9 cellular contexts compared by ENCODE assay signal in genomic region chr11:102320679-102321078, GRCh38. TPM values are rescaled to one million over a fixed set of nuclear protein-coding genes. Genes with fewer than 3 reads are reported as not detected.
DNase-seq lines count a peak whose midpoint lies in the region; ATAC-seq and TF ChIP-seq lines count a peak whose summit lies in the region.
"Had no signal": no experiment of that assay in that cellular context is flagged by ENCODE, and none has a peak within 500 bp of the region (broad histone marks: within the 10 kb centered on the region; RNA-seq: fewer than 3 reads in every experiment).

No MANE protein-coding gene starts in this region.

- no peak overlapping the region for H2BK5ac ChIP-seq in neuronal stem cell (ENCODE audit: low read length)

- H3K27me3 ChIP-seq in left lung (no peaks in the 10 kb centered on the region), testis (no peaks in the 10 kb centered on the region), neuronal stem cell (ENCODE audit: control insufficient read depth in 3 of 3, insufficient read depth in 3 of 3, low read depth in 1 of 3, low read length in 3 of 3) (peaks cover 0 to 13% (median 0%) of the 10 kb centered on the region in 3 experiments), ovary (no peaks in the 10 kb centered on the region), aorta (ENCODE audit: control insufficient read depth in 1 of 2, insufficient read depth in 2 of 2, low read length in 1 of 2) (no peaks in the 10 kb centered on the region)

- H3K23ac ChIP-seq in neuronal stem cell (ENCODE audit: low read depth, low read length, poor library complexity) = no peak overlapping the region

- H3K14ac ChIP-seq in neuronal stem cell (ENCODE audit: low read length) = no peak overlapping the region

- H3K27ac ChIP-seq in left lung (peak overlapping the region; percentile 8 to 51), testis (peak overlapping the region; percentile 31 to 36), neuronal stem cell (replicated peaks; ENCODE audit: low read length) (no peak overlapping the region), ovary (no peak overlapping the region), aorta (ENCODE audit: low read depth in 1 of 2, low read length in 2 of 2) (no peak overlapping the region)

- H3K4me2 ChIP-seq in neuronal stem cell (ENCODE audit: insufficient read depth, low read length, poor library complexity, severe bottlenecking) = no peak overlapping the region

- H3K27me3 Mint-ChIP-seq in activated T-cell treated with anti-CD3 and anti-CD28 coated beads, Interleukin-2, amount 50 U/mL, for 4 hours (ENCODE audit: low read depth) = no peaks in the 10 kb centered on the region
- no peaks in the 10 kb centered on the region for H3K27me3 Mint-ChIP-seq in activated CD4-positive, alpha-beta memory T cell treated with anti-CD3 and anti-CD28 coated beads for 36 hours

- no peak overlapping the region for H4K91ac ChIP-seq in neuronal stem cell (ENCODE audit: low read depth, low read length, poor library complexity)

- no peak overlapping the region for H2BK15ac ChIP-seq in neuronal stem cell (ENCODE audit: low read length)

- H3K36me3 ChIP-seq in left lung (peaks cover 0 to 9% of the 10 kb centered on the region in 2 donors), testis (ENCODE audit: low read depth, missing control alignments) (no peaks in the 10 kb centered on the region), neuronal stem cell (replicated peaks in 1 of 2; ENCODE audit: control insufficient read depth in 2 of 2, insufficient read depth in 2 of 2, low read length in 2 of 2) (no peaks in the 10 kb centered on the region), ovary (no peaks in the 10 kb centered on the region), aorta (ENCODE audit: control insufficient read depth in 1 of 2, insufficient read depth in 2 of 2, low read length in 1 of 2) (no peaks in the 10 kb centered on the region)

- H3K36me3 Mint-ChIP-seq in activated T-cell treated with anti-CD3 and anti-CD28 coated beads, Interleukin-2, amount 50 U/mL, for 4 hours (ENCODE audit: insufficient read depth) = peaks cover 42% of the 10 kb centered on the region
- peaks cover 64% of the 10 kb centered on the region for H3K36me3 Mint-ChIP-seq in activated CD4-positive, alpha-beta memory T cell treated with anti-CD3 and anti-CD28 coated beads for 36 hours

- TF ChIP-seq EP300 in ovary (IDR thresholded peaks at IDR 0.05) = no peak

- DNase-seq in activated T-cell treated with anti-CD3 and anti-CD28 coated beads, Interleukin-2, amount 50 U/mL, for 4 hours = no peak
- no peak for DNase-seq in activated T-cell treated with anti-CD3 and anti-CD28 coated beads, Interleukin-2, amount 50 U/mL, for 1 hour
- DNase-seq in activated CD4-positive, alpha-beta memory T cell treated with anti-CD3 and anti-CD28 coated beads for 36 hours = no peak
- no peak for DNase-seq in left lung
- peak; percentile 39 for DNase-seq in testis
- no peak for DNase-seq in neuronal stem cell (ENCODE audit: low spot score)
- DNase-seq in ovary = no peak
- no peak for DNase-seq in aorta
- DNase-seq: mesendoderm had no signal

- H3K4me1 ChIP-seq in left lung (peaks cover 6 to 77% of the 10 kb centered on the region in 2 donors), testis (no peaks in the 10 kb centered on the region), neuronal stem cell (ENCODE audit: control insufficient read depth in 2 of 2, insufficient read depth in 1 of 2, low read depth in 1 of 2, low read length in 2 of 2) (no peaks in the 10 kb centered on the region), ovary (ENCODE audit: insufficient read depth) (peaks cover 3% of the 10 kb centered on the region), aorta (ENCODE audit: control insufficient read depth in 1 of 2, insufficient read depth in 2 of 2, low read length in 2 of 2) (peaks cover 1 to 9% of the 10 kb centered on the region in 2 donors)

- CTCF ChIA-PET in activated CD4-positive, alpha-beta memory T cell treated with anti-CD3 and anti-CD28 coated beads for 36 hours (lab: Charles Lee) = interaction anchor here (1.2 to 13.3 kb wide), 4 partner anchors 15 to 29 kb away, joined by 5 to 288 read pairs (median 29); no protein-coding TSS in a partner anchor

- peaks cover 59% of the 10 kb centered on the region for H3K4me1 Mint-ChIP-seq in activated T-cell treated with anti-CD3 and anti-CD28 coated beads, Interleukin-2, amount 50 U/mL, for 4 hours (ENCODE audit: low read depth)
- H3K4me1 Mint-ChIP-seq in activated CD4-positive, alpha-beta memory T cell treated with anti-CD3 and anti-CD28 coated beads for 36 hours (ENCODE audit: low read depth) = peaks cover 50% of the 10 kb centered on the region

- TF ChIP-seq POLR2A in testis (IDR thresholded peaks at IDR 0.05) (no peak), ovary (IDR thresholded peaks at IDR 0.05) (no peak)

- H2BK120ac ChIP-seq in neuronal stem cell (ENCODE audit: low read depth, low read length) = no peak overlapping the region

- no peaks in the 10 kb centered on the region for H3K79me1 ChIP-seq in neuronal stem cell (ENCODE audit: low read depth, low read length)

- no peak overlapping the region for H2BK12ac ChIP-seq in neuronal stem cell (ENCODE audit: low read length)

- intact Hi-C loops in activated CD4-positive, alpha-beta memory T cell treated with anti-CD3 and anti-CD28 coated beads for 36 hours (cut with micrococcal nuclease) = loop anchor here (10.0 kb wide), 1 partner anchor 406 kb away; the partner anchor contains the start of genes ANGPTL5 and CEP126
- intact Hi-C loops in left lung (cut with DNase I) (no loop called here), testis (cut with DNase I; ENCODE audit: low total_unique reads) (no loop called here), ovary (cut with DNase I) (no loop called here), aorta (cut with DNase I) (no loop called here)

- no peak overlapping the region for H4K8ac ChIP-seq in neuronal stem cell (ENCODE audit: low read depth, low read length)

- peak overlapping the region; percentile 98 for H3K4me3 Mint-ChIP-seq in activated T-cell treated with anti-CD3 and anti-CD28 coated beads, Interleukin-2, amount 50 U/mL, for 4 hours
- H3K4me3 Mint-ChIP-seq in activated CD4-positive, alpha-beta memory T cell treated with anti-CD3 and anti-CD28 coated beads for 36 hours = peak overlapping the region; percentile 95

- peak overlapping the region; percentile 100 for H3K27ac Mint-ChIP-seq in activated CD4-positive, alpha-beta memory T cell treated with anti-CD3 and anti-CD28 coated beads for 36 hours

- H3K4me3 ChIP-seq in left lung = peak overlapping the region in 1 of 2 donors; percentile 60
- no peak overlapping the region for H3K4me3 ChIP-seq in testis
- no peak overlapping the region for H3K4me3 ChIP-seq in neuronal stem cell (ENCODE audit: low read length in 2 of 2)
- no peak overlapping the region for H3K4me3 ChIP-seq in ovary
- H3K4me3 ChIP-seq in aorta (ENCODE audit: low read length in 2 of 2) = no peak overlapping the region

- H3K9me3 ChIP-seq in left lung = no peaks in the 10 kb centered on the region
- H3K9me3 ChIP-seq in testis = no peaks in the 10 kb centered on the region
- H3K9me3 ChIP-seq in neuronal stem cell (replicated peaks in 1 of 2; ENCODE audit: control insufficient read depth in 2 of 2, insufficient read depth in 1 of 2, low read depth in 1 of 2, low read length in 2 of 2) = no peaks in the 10 kb centered on the region
- H3K9me3 ChIP-seq in ovary = no peaks in the 10 kb centered on the region
- H3K9me3 ChIP-seq in aorta (ENCODE audit: control insufficient read depth, low read length) = no peaks in the 10 kb centered on the region

- no peak overlapping the region for H2AK5ac ChIP-seq in neuronal stem cell (ENCODE audit: low read depth, low read length)

- TF ChIP-seq CTCF in left lung (IDR thresholded peaks at IDR 0.05) (no peak), testis (IDR thresholded peaks at IDR 0.05) (no peak), ovary (IDR thresholded peaks at IDR 0.05) (no peak)

- H3K4ac ChIP-seq in neuronal stem cell (ENCODE audit: low read length) = no peak overlapping the region

- H3K9me3 Mint-ChIP-seq in activated T-cell treated with anti-CD3 and anti-CD28 coated beads, Interleukin-2, amount 50 U/mL, for 4 hours = no peaks in the 10 kb centered on the region
- H3K9me3 Mint-ChIP-seq in activated CD4-positive, alpha-beta memory T cell treated with anti-CD3 and anti-CD28 coated beads for 36 hours = no peaks in the 10 kb centered on the region

- ATAC-seq in activated T-cell treated with anti-CD3 and anti-CD28 coated beads, Interleukin-2, amount 50 U/mL, for 4 hours = no peak
- ATAC-seq in left lung = no peak
- ATAC-seq in aorta (ENCODE audit: low FRiP score) = no peak

- POLR2A ChIA-PET in activated CD4-positive, alpha-beta memory T cell treated with anti-CD3 and anti-CD28 coated beads for 36 hours (lab: Charles Lee) = interaction anchor here (1.1 to 1.3 kb wide), 2 partner anchors 12 to 27 kb away, joined by 3 to 4 read pairs; no protein-coding TSS in a partner anchor

- H3K9ac ChIP-seq in neuronal stem cell (ENCODE audit: low read depth, low read length, poor library complexity) = no peak overlapping the region

- H2AFZ ChIP-seq in neuronal stem cell (ENCODE audit: low read length) = no peak overlapping the region

- H3K18ac ChIP-seq in neuronal stem cell (ENCODE audit: low read length) = no peak overlapping the region

RNA-seq across cellular contexts. Expression of gene BIRC3, which starts 3.4 kb away (rescaled TPM):
- 100 to 1,000 TPM in 1 of 3 donors, 10 to 100 TPM in 2; 77.2 to 105 (median 92.4) TPM for total RNA-seq in activated T-cell treated with anti-CD3 and anti-CD28 coated beads, Interleukin-2, amount 50 U/mL, for 4 hours
- total RNA-seq in activated CD4-positive, alpha-beta memory T cell treated with anti-CD3 and anti-CD28 coated beads for 36 hours = 100 to 1,000 TPM; 135 to 139 TPM
- 10 to 100 TPM; 14.0 to 28.1 TPM for total RNA-seq in left lung
- total RNA-seq in testis = 10 to 100 TPM in 1 of 2 donors, 1 to 10 TPM in 1; 6.4 to 10.9 TPM
- 6.2 TPM for polyA plus RNA-seq in testis (ENCODE audit: insufficient read depth, low read depth, low replicate concordance)
- 0.06 TPM for polyA plus RNA-seq in neuronal stem cell (2013, experiment 1 of 2)
- 0.18 TPM for polyA plus RNA-seq in neuronal stem cell (2013, experiment 2 of 2)
- 100 to 1,000 TPM in 1 of 7 donors, 1 to 10 TPM in 6; 2.6 to 111 (median 6.3) TPM for total RNA-seq in ovary
- polyA plus RNA-seq in ovary = 1 to 10 TPM; 1.9 to 5.1 TPM
- 10 to 100 TPM; 13.7 to 19.3 TPM for total RNA-seq in aorta
- 10 to 100 TPM in 1 of 2 donors, 1 to 10 TPM in 1; 2.6 to 10.1 TPM for polyA plus RNA-seq in aorta

RNA-seq across cellular contexts. Expression of gene BIRC2, which starts 26.3 kb away (rescaled TPM):
- total RNA-seq in activated T-cell treated with anti-CD3 and anti-CD28 coated beads, Interleukin-2, amount 50 U/mL, for 4 hours = 10 to 100 TPM; 25.0 to 31.9 (median 31.7) TPM
- total RNA-seq in activated CD4-positive, alpha-beta memory T cell treated with anti-CD3 and anti-CD28 coated beads for 36 hours = 10 to 100 TPM; 33.7 to 34.3 TPM
- total RNA-seq in left lung (10 to 100 TPM; 37.2 to 42.9 TPM), testis (10 to 100 TPM; 62.7 to 73.1 TPM), ovary (10 to 100 TPM; 27.1 to 57.8 (median 33.6) TPM), aorta (10 to 100 TPM; 41.1 to 51.2 TPM)
- polyA plus RNA-seq in testis (ENCODE audit: insufficient read depth, low read depth, low replicate concordance) (41.3 TPM), ovary (10 to 100 TPM; 23.7 to 41.3 TPM), aorta (10 to 100 TPM; 18.4 to 22.5 TPM)
- 35.9 TPM for polyA plus RNA-seq in neuronal stem cell (2013, experiment 1 of 2)
- polyA plus RNA-seq in neuronal stem cell (2013, experiment 2 of 2) = 37.3 TPM

Comparison
In these comparisons a context has a peak if more than half of its experiments do, and no peak if none do; other contexts are left out.
1. H3K27ac ChIP-seq: peak in left lung (2 of 2) and testis (2 of 2); none in neuronal stem cell (single experiment), ovary (0 of 2) and aorta (0 of 2).